In genomic region chr12:118064608-118065007, GRCh38 we compare ENCODE assay signal across 8 cellular contexts. TPM values are rescaled to one million over a fixed set of nuclear protein-coding genes. Genes with fewer than 3 reads are reported as not detected.
DNase-seq lines count a peak whose midpoint lies in the region; ATAC-seq and TF ChIP-seq lines count a peak whose summit lies in the region.

No MANE protein-coding gene starts in this region.

- no peak overlapping the region for H2BK5ac ChIP-seq in neuronal stem cell (ENCODE audit: low read length)

- H2AFZ ChIP-seq in neuronal stem cell (ENCODE audit: low read length), result no peak overlapping the region

- H3K23ac ChIP-seq in neuronal stem cell (ENCODE audit: low read depth, low read length, poor library complexity), result no peak overlapping the region

- H2BK120ac ChIP-seq in neuronal stem cell (ENCODE audit: low read depth, low read length), result no peak overlapping the region

- no peak overlapping the region for H4K91ac ChIP-seq in neuronal stem cell (ENCODE audit: low read depth, low read length, poor library complexity)

- H4K8ac ChIP-seq in neuronal stem cell (ENCODE audit: low read depth, low read length), result no peak overlapping the region

- TF ChIP-seq POLR2A in uterus (IDR thresholded peaks at IDR 0.05), result no peak

- H3K36me3 Mint-ChIP-seq in activated T-helper 2 cell treated with anti-CD3 and anti-CD28 coated beads, Interferon-gamma antibody, Interleukin-2, Interleukin-4, amounts not matched to agents 10 μg/mL and 5 μg/mL and 100 μg/mL, durations not matched to agents 14 hours and 24 hours and 36 hours (ENCODE audit: low read depth), result peaks cover 14% of the 10 kb centered on the region
- no peaks in the 10 kb centered on the region for H3K36me3 Mint-ChIP-seq in natural killer cell

- no CpG with 5 or more reads among the region's 2 CpGs for WGBS in neuronal stem cell (ENCODE audit: extremely low coverage in 2 of 2, insufficient read length in 2 of 2, insufficient replicate concordance in 1 of 2), 2 donors

- H2AK5ac ChIP-seq in neuronal stem cell (ENCODE audit: low read depth, low read length), result no peak overlapping the region

- H3K27me3 Mint-ChIP-seq in activated T-helper 2 cell treated with anti-CD3 and anti-CD28 coated beads, Interferon-gamma antibody, Interleukin-2, Interleukin-4, amounts not matched to agents 10 μg/mL and 5 μg/mL and 100 μg/mL, durations not matched to agents 14 hours and 24 hours and 36 hours (ENCODE audit: low read depth), result no peaks in the 10 kb centered on the region
- H3K27me3 Mint-ChIP-seq in natural killer cell (ENCODE audit: low read depth in 2 of 2), result peaks cover 18 to 43% of the 10 kb centered on the region in 2 donors

- H3K9me3 ChIP-seq in neuronal stem cell (replicated peaks in 1 of 2; ENCODE audit: control insufficient read depth in 2 of 2, insufficient read depth in 1 of 2, low read depth in 1 of 2, low read length in 2 of 2) (peaks cover 0 to 4% of the 10 kb centered on the region in 2 donors), MG63 (no peaks in the 10 kb centered on the region), uterus (no peaks in the 10 kb centered on the region)

- H3K79me1 ChIP-seq in neuronal stem cell (ENCODE audit: low read depth, low read length), result no peaks in the 10 kb centered on the region

- H3K36me3 ChIP-seq in neuronal stem cell (replicated peaks in 1 of 2; ENCODE audit: control insufficient read depth in 2 of 2, insufficient read depth in 2 of 2, low read length in 2 of 2) (peaks cover 2 to 32% of the 10 kb centered on the region in 2 donors), MG63 (no peaks in the 10 kb centered on the region), uterus (no peaks in the 10 kb centered on the region)

- H3K9ac ChIP-seq in neuronal stem cell (ENCODE audit: low read depth, low read length, poor library complexity), result no peak overlapping the region

- no peak overlapping the region for H3K4ac ChIP-seq in neuronal stem cell (ENCODE audit: low read length)

- H3K4me1 ChIP-seq in neuronal stem cell (ENCODE audit: control insufficient read depth in 2 of 2, insufficient read depth in 1 of 2, low read depth in 1 of 2, low read length in 2 of 2), result peaks cover 4 to 9% of the 10 kb centered on the region in 2 donors
- H3K4me1 ChIP-seq in uterus, result no peaks in the 10 kb centered on the region

- peaks cover 49% of the 10 kb centered on the region for H3K4me1 Mint-ChIP-seq in activated T-helper 2 cell treated with anti-CD3 and anti-CD28 coated beads, Interferon-gamma antibody, Interleukin-2, Interleukin-4, amounts not matched to agents 10 μg/mL and 5 μg/mL and 100 μg/mL, durations not matched to agents 14 hours and 24 hours and 36 hours (ENCODE audit: low read depth)
- peaks cover 29 to 39% of the 10 kb centered on the region in 2 donors for H3K4me1 Mint-ChIP-seq in natural killer cell

- DNase-seq in GF-D8 (lab: John Stamatoyannopoulos, UW), result peak; percentile 80
- no peak for DNase-seq in activated T-helper 2 cell treated with anti-CD3 and anti-CD28 coated beads, Interferon-gamma antibody, Interleukin-2, Interleukin-4, amounts not matched to agents 10 μg/mL and 5 μg/mL and 100 μg/mL, durations not matched to agents 14 hours and 24 hours and 36 hours (ENCODE audit: low spot score)
- no peak for DNase-seq in natural killer cell
- DNase-seq in neuronal stem cell (ENCODE audit: low spot score), result no peak
- no peak for DNase-seq in MG63
- DNase-seq in uterus, result no peak

- H3K27ac ChIP-seq in neuronal stem cell (replicated peaks; ENCODE audit: low read length), result no peak overlapping the region
- no peak overlapping the region for H3K27ac ChIP-seq in uterus

- peak overlapping the region; percentile 99 for H3K4me3 Mint-ChIP-seq in activated T-helper 2 cell treated with anti-CD3 and anti-CD28 coated beads, Interferon-gamma antibody, Interleukin-2, Interleukin-4, amounts not matched to agents 10 μg/mL and 5 μg/mL and 100 μg/mL, durations not matched to agents 14 hours and 24 hours and 36 hours (ENCODE audit: low read depth)
- peak overlapping the region; percentile 45 for H3K4me3 Mint-ChIP-seq in natural killer cell

- no peak overlapping the region for H3K4me2 ChIP-seq in neuronal stem cell (ENCODE audit: insufficient read depth, low read length, poor library complexity, severe bottlenecking)

- intact Hi-C loops in activated T-helper 2 cell treated with anti-CD3 and anti-CD28 coated beads, Interferon-gamma antibody, Interleukin-2, Interleukin-4, amounts not matched to agents 10 μg/mL and 5 μg/mL and 100 μg/mL, durations not matched to agents 14 hours and 24 hours and 36 hours (cut with micrococcal nuclease), result loop anchor here (5.0 kb wide), 5 partner anchors 38 to 313 kb away; partner anchors contain the start of genes KSR2, PEBP1, SUDS3 and VSIG10
- intact Hi-C loops in natural killer cell (cut with micrococcal nuclease) (loop anchor here (5.0 kb wide), 1 partner anchor 58 kb away; no protein-coding TSS in a partner anchor), uterus (cut with DNase I; ENCODE audit: low total_unique reads) (no loop called here)

- H3K27ac Mint-ChIP-seq in activated T-helper 2 cell treated with anti-CD3 and anti-CD28 coated beads, Interferon-gamma antibody, Interleukin-2, Interleukin-4, amounts not matched to agents 10 μg/mL and 5 μg/mL and 100 μg/mL, durations not matched to agents 14 hours and 24 hours and 36 hours, result peak overlapping the region; percentile 72
- no peak overlapping the region for H3K27ac Mint-ChIP-seq in natural killer cell

- H2BK12ac ChIP-seq in neuronal stem cell (ENCODE audit: low read length), result no peak overlapping the region

- TF ChIP-seq CTCF in natural killer cell (IDR thresholded peaks at IDR 0.05) (no peak), uterus (IDR thresholded peaks at IDR 0.05) (no peak)

- ATAC-seq in HG02981 (IDR thresholded peaks at IDR 0.05; ENCODE audit: unreplicated experiment) (peak; percentile 40), natural killer cell (peak in 2 of 3 donors; percentile 16 to 32), HG03159 (IDR thresholded peaks at IDR 0.05; ENCODE audit: unreplicated experiment) (no peak)

- no peaks in the 10 kb centered on the region for H3K9me3 Mint-ChIP-seq in activated T-helper 2 cell treated with anti-CD3 and anti-CD28 coated beads, Interferon-gamma antibody, Interleukin-2, Interleukin-4, amounts not matched to agents 10 μg/mL and 5 μg/mL and 100 μg/mL, durations not matched to agents 14 hours and 24 hours and 36 hours
- H3K9me3 Mint-ChIP-seq in natural killer cell, result no peaks in the 10 kb centered on the region

- H3K14ac ChIP-seq in neuronal stem cell (ENCODE audit: low read length), result no peak overlapping the region

- no peak overlapping the region for H2BK15ac ChIP-seq in neuronal stem cell (ENCODE audit: low read length)

- H3K4me3 ChIP-seq in neuronal stem cell (ENCODE audit: low read length in 2 of 2) (no peak overlapping the region), MG63 (no peak overlapping the region), uterus (no peak overlapping the region)

- H3K27me3 ChIP-seq in neuronal stem cell (ENCODE audit: control insufficient read depth in 3 of 3, insufficient read depth in 3 of 3, low read depth in 1 of 3, low read length in 3 of 3) (no peaks in the 10 kb centered on the region), MG63 (no peaks in the 10 kb centered on the region), uterus (no peaks in the 10 kb centered on the region)

- no peak overlapping the region for H3K18ac ChIP-seq in neuronal stem cell (ENCODE audit: low read length)

RNA-seq across cellular contexts. Expression of gene WSB2, which starts 3.6 kb away (rescaled TPM):
- 84.2 and 89.3 TPM in 2 replicates for total RNA-seq in activated T-helper 2 cell treated with anti-CD3 and anti-CD28 coated beads, Interferon-gamma antibody, Interleukin-2, Interleukin-4, amounts not matched to agents 10 μg/mL and 5 μg/mL and 100 μg/mL, durations not matched to agents 14 hours and 24 hours and 36 hours
- total RNA-seq in natural killer cell (10 to 100 TPM; 25.5 to 29.5 (median 28.8) TPM), uterus (10 to 100 TPM; 22.4 to 59.2 (median 45.0) TPM)
- 33.1 TPM for polyA plus RNA-seq in neuronal stem cell (2013, experiment 1 of 2)
- polyA plus RNA-seq in neuronal stem cell (2013, experiment 2 of 2), result 32.2 TPM
- 131 and 158 TPM in 2 replicates for total RNA-seq in MG63 (2014; rRNA removed; shearing (Covaris generic); ENCODE audit: low replicate concordance)

RNA-seq across cellular contexts. Expression of gene VSIG10, which starts 39.2 kb away (rescaled TPM):
- 9.6 and 11.1 TPM in 2 replicates for total RNA-seq in activated T-helper 2 cell treated with anti-CD3 and anti-CD28 coated beads, Interferon-gamma antibody, Interleukin-2, Interleukin-4, amounts not matched to agents 10 μg/mL and 5 μg/mL and 100 μg/mL, durations not matched to agents 14 hours and 24 hours and 36 hours
- total RNA-seq in natural killer cell (1 to 10 TPM in 1 of 3 donors, under 1 TPM in 2; 0.56 to 2.2 (median 0.75) TPM), uterus (10 to 100 TPM; 27.6 to 59.9 (median 39.4) TPM)
- polyA plus RNA-seq in neuronal stem cell (2013, experiment 1 of 2), result 11.4 TPM
- 14.1 TPM for polyA plus RNA-seq in neuronal stem cell (2013, experiment 2 of 2)
- 23.9 and 29.4 TPM in 2 replicates for total RNA-seq in MG63 (2014; rRNA removed; shearing (Covaris generic); ENCODE audit: low replicate concordance)

RNA-seq across cellular contexts. Expression of gene RFC5, which starts 48.1 kb away (rescaled TPM):
- total RNA-seq in activated T-helper 2 cell treated with anti-CD3 and anti-CD28 coated beads, Interferon-gamma antibody, Interleukin-2, Interleukin-4, amounts not matched to agents 10 μg/mL and 5 μg/mL and 100 μg/mL, durations not matched to agents 14 hours and 24 hours and 36 hours, result 61.9 and 65.8 TPM in 2 replicates
- total RNA-seq in natural killer cell, result 10 to 100 TPM; 11.9 to 19.6 (median 15.8) TPM
- 52.8 TPM for polyA plus RNA-seq in neuronal stem cell (2013, experiment 1 of 2)
- 54.8 TPM for polyA plus RNA-seq in neuronal stem cell (2013, experiment 2 of 2)
- total RNA-seq in MG63 (2014; rRNA removed; shearing (Covaris generic); ENCODE audit: low replicate concordance), result 28.9 and 46.2 TPM in 2 replicates
- total RNA-seq in uterus, result 10 to 100 TPM in 3 of 4 donors, 1 to 10 TPM in 1; 4.6 to 24.7 (median 14.0) TPM
